In the genomic region with DNA sequence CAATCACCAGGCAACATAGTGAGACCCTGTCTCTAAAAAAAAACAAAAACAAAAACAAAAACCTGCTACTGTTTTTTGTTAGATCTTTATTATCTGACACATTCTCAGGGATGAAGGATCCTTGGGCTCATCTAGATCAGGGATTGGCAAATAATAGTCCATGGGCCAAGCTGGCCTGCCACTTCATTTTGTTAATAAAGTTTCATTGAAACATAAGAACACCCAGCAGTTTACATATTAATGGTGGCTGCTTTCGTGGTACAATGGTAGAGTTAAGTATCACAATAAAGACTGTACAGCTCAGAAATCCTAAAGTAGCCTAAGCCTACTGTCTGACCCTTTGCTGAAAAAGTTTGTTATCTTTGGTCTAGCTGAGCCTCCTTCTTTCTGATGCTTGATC, we compare ENCODE assay signal across 13 cellular contexts. TPM values are rescaled to one million over a fixed set of nuclear protein-coding genes. Genes with fewer than 3 reads are reported as not detected.
DNase-seq lines count a peak whose midpoint lies in the region; ATAC-seq and TF ChIP-seq lines count a peak whose summit lies in the region.
"Had no signal": no experiment of that assay in that cellular context is flagged by ENCODE, and none has a peak within 500 bp of the region (broad histone marks: within the 10 kb centered on the region; RNA-seq: fewer than 3 reads in every experiment).

No MANE protein-coding gene starts in this region.

- H3K36me3 Mint-ChIP-seq in mesothelial cell of epicardium (peaks cover 5% of the 10 kb centered on the region), CD14-positive monocyte (peaks cover 65 to 89% of the 10 kb centered on the region in 2 donors)

- H3K27me3 ChIP-seq in upper lobe of right lung: no peaks in the 10 kb centered on the region

- H3K4me1 ChIP-seq in upper lobe of right lung: no peaks in the 10 kb centered on the region

- H3K9me3 Mint-ChIP-seq in mesothelial cell of epicardium: no peaks in the 10 kb centered on the region
- H3K9me3 Mint-ChIP-seq in CD14-positive monocyte: no peaks in the 10 kb centered on the region

- intact Hi-C loops in upper lobe of right lung (cut with DNase I): no loop called here
- intact Hi-C loops in CD14-positive monocyte (cut with micrococcal nuclease): no loop called here

- no peaks in the 10 kb centered on the region for H3K9me3 ChIP-seq in upper lobe of right lung

- TF ChIP-seq CTCF in mesothelial cell of epicardium (IDR thresholded peaks at IDR 0.05; ENCODE audit: unreplicated experiment) (no peak), upper lobe of right lung (IDR thresholded peaks at IDR 0.05) (no peak), CD14-positive monocyte (IDR thresholded peaks at IDR 0.05) (no peak)

- H3K4me3 Mint-ChIP-seq in mesothelial cell of epicardium (peak overlapping the region; percentile 44), CD14-positive monocyte (no peak overlapping the region)

- H3K4me3 ChIP-seq in upper lobe of right lung: no peak overlapping the region

- peaks cover 21% of the 10 kb centered on the region for H3K4me1 Mint-ChIP-seq in mesothelial cell of epicardium
- H3K4me1 Mint-ChIP-seq in CD14-positive monocyte: no peaks in the 10 kb centered on the region

- peak; percentile 31 for DNase-seq in LHCN-M2 (ENCODE audit: low read depth)
- DNase-seq in mesothelial cell of epicardium (ENCODE audit: low spot score in 2 of 2, unreplicated experiment in 2 of 2): no peak
- DNase-seq in upper lobe of right lung: no peak
- DNase-seq in NCI-H524 treated with DMSO at 0.1 percent for 48 hours (lab: John Stamatoyannopoulos, UW): no peak
- no peak for DNase-seq in NCI-H2081 treated with DMSO at 0.1 percent for 48 hours (lab: John Stamatoyannopoulos, UW)
- no peak for DNase-seq in OCI-M1 (lab: John Stamatoyannopoulos, UW)
- no peak for DNase-seq in CD14-positive monocyte (ENCODE audit: low spot score)
- DNase-seq: amygdala, retina, T-helper 9 cell had no signal

- H3K27ac ChIP-seq in cingulate gyrus (ENCODE audit: low read depth, low read length) (peak overlapping the region; percentile 34), upper lobe of right lung (peak overlapping the region; percentile 48)
- H3K27ac ChIP-seq: HL-60 had no signal

- peak overlapping the region; percentile 94 for H3K27ac Mint-ChIP-seq in mesothelial cell of epicardium
- peak overlapping the region in 1 of 7 donors; percentile 50 for H3K27ac Mint-ChIP-seq in CD14-positive monocyte

- H3K27me3 Mint-ChIP-seq in mesothelial cell of epicardium (ENCODE audit: low read depth) (no peaks in the 10 kb centered on the region), CD14-positive monocyte (ENCODE audit: low read depth in 3 of 3) (no peaks in the 10 kb centered on the region)

- ATAC-seq in upper lobe of right lung: no peak

- H3K36me3 ChIP-seq in upper lobe of right lung: peaks cover 4% of the 10 kb centered on the region

RNA-seq across cellular contexts. Expression of gene CLEC18A, which starts 32.9 kb away (rescaled TPM):
- total RNA-seq in LHCN-M2 (2014; rRNA removed) (0.17 and 0.32 TPM in 2 replicates), mesothelial cell of epicardium (2.2 to 2.4 TPM (median 2.4 TPM) in 3 replicates), upper lobe of right lung (2.0 TPM)
- polyA plus RNA-seq in LHCN-M2 (2012): 0.06 TPM
- not detected for polyA plus RNA-seq in CD14-positive monocyte
- total RNA-seq: lung microvascular endothelial cell had no signal
